ENCODE assay signal across 17 cellular contexts in genomic region chrX:68186552-68187262, GRCh38.
DNase-seq lines count a peak whose midpoint lies in the region; ATAC-seq, FAIRE-seq and TF ChIP-seq lines count a peak whose summit lies in the region.
"Had no signal": no experiment of that assay in that cellular context is flagged by ENCODE, and none has a peak within 500 bp of the region (broad histone marks: within the 10 kb centered on the region; RNA-seq: fewer than 3 reads in every experiment).

No MANE protein-coding gene starts in this region.

- no peak overlapping the region for H2AFZ ChIP-seq in H9 (ENCODE audit: low read length)
- H2AFZ ChIP-seq: neural progenitor cell had no signal

- H3K4ac ChIP-seq in H9 (ENCODE audit: low read depth, low read length), result no peak overlapping the region

- no peak for TF ChIP-seq CTCF in H9 (conservative IDR thresholded peaks at IDR 0.05)

- H3K36me3 ChIP-seq in small intestine (ENCODE audit: control insufficient read depth in 2 of 2, insufficient read depth in 2 of 2, low read length in 2 of 2), result no peaks in the 10 kb centered on the region
- H3K36me3 ChIP-seq: neural progenitor cell had no signal

- no peak overlapping the region for H3K4me3 Mint-ChIP-seq in H9
- H3K4me3 Mint-ChIP-seq: activated T-helper 1 cell treated with anti-CD3 and anti-CD28 coated beads, Interleukin-12 subunit alpha, Interleukin-12 subunit beta, Interleukin-2, Interleukin-4 antibody, amounts not matched to agents 30 ng/mL and 10 ng/mL and 1 ng/mL, durations not matched to agents 14 hours and 24 hours and 36 hours; neural progenitor cell had no signal

- no peaks in the 10 kb centered on the region for H3K27me3 Mint-ChIP-seq in H9 (ENCODE audit: low read depth)

- no peak overlapping the region for H3K9ac ChIP-seq in H9 (ENCODE audit: extremely low read depth, insufficient read length, low read length)
- H3K9ac ChIP-seq: KMS-11, neural progenitor cell had no signal

- no peak overlapping the region for H2BK120ac ChIP-seq in H9 (ENCODE audit: low read depth, low read length, poor library complexity, severe bottlenecking)

- H2BK12ac ChIP-seq in H9 (ENCODE audit: insufficient read length, low read depth, low read length), result no peak overlapping the region

- 6 to 36% (median 12%) methylated on average over 2 of the region's 2 CpGs for WGBS in small intestine, 3 donors
- no CpG with 5 or more reads among the region's 2 CpGs for WGBS in H9 (ENCODE audit: extremely low coverage, insufficient read length, low lambda C conversion rate)

- H4K20me1 ChIP-seq in H9 (ENCODE audit: control insufficient read depth, insufficient read depth, insufficient read length), result no peaks in the 10 kb centered on the region

- no peak overlapping the region for H3K18ac ChIP-seq in H9 (ENCODE audit: insufficient read length, low read depth, low read length)

- H3K79me1 ChIP-seq in H9 (ENCODE audit: insufficient read depth, low read depth, low read length, poor library complexity, severe bottlenecking), result no peaks in the 10 kb centered on the region

- H3K9me3 Mint-ChIP-seq in H9, result peaks cover 61 to 65% of the 10 kb centered on the region in 2 experiments
- H3K9me3 Mint-ChIP-seq: activated T-helper 1 cell treated with anti-CD3 and anti-CD28 coated beads, Interleukin-12 subunit alpha, Interleukin-12 subunit beta, Interleukin-2, Interleukin-4 antibody, amounts not matched to agents 30 ng/mL and 10 ng/mL and 1 ng/mL, durations not matched to agents 14 hours and 24 hours and 36 hours; neural progenitor cell had no signal

- no peaks in the 10 kb centered on the region for H3K79me2 ChIP-seq in H9 (ENCODE audit: insufficient read depth, low read length)

- H3K4me1 Mint-ChIP-seq in H9, result no peaks in the 10 kb centered on the region
- H3K4me1 Mint-ChIP-seq: neural progenitor cell had no signal

- H3K27me3 ChIP-seq in small intestine (ENCODE audit: control insufficient read depth in 2 of 2, insufficient read depth in 2 of 2, low read length in 2 of 2) (no peaks in the 10 kb centered on the region), H9 (ENCODE audit: insufficient read depth, low read length) (no peaks in the 10 kb centered on the region)
- H3K27me3 ChIP-seq: neural progenitor cell had no signal

- H3K36me3 Mint-ChIP-seq in H9 (ENCODE audit: insufficient read depth in 1 of 3, low read depth in 3 of 3), result peaks cover 0 to 6% (median 0%) of the 10 kb centered on the region in 3 experiments; a peak in 2 of 7 replicates
- H3K36me3 Mint-ChIP-seq: neural progenitor cell had no signal

- no peak for FAIRE-seq in small intestine (lab: Jason Lieb, UNC)
- FAIRE-seq: frontal cortex, keratinocyte had no signal

- H3K9me3 ChIP-seq in small intestine (ENCODE audit: control insufficient read depth, low read depth) (no peaks in the 10 kb centered on the region), H9 (ENCODE audit: control insufficient read depth, low read depth, low read length) (peaks cover 32% of the 10 kb centered on the region)

- no peak overlapping the region for H2BK20ac ChIP-seq in H9 (ENCODE audit: low read depth, low read length, poor library complexity, severe bottlenecking)

- H3K14ac ChIP-seq in H9 (ENCODE audit: insufficient read depth, low read length), result no peak overlapping the region

- H2BK15ac ChIP-seq in H9 (ENCODE audit: low read depth, low read length), result no peak overlapping the region

- ATAC-seq in GM21526 (IDR thresholded peaks at IDR 0.05; ENCODE audit: low FRiP score, unreplicated experiment) (no peak), HG03378 (IDR thresholded peaks at IDR 0.05; ENCODE audit: unreplicated experiment) (no peak)

- no peak overlapping the region for H4K8ac ChIP-seq in H9 (replicated peaks; ENCODE audit: insufficient read length, low read depth, low read length)

- no peak overlapping the region for H3T11ph ChIP-seq in H9 (ENCODE audit: low read length)

- H3K56ac ChIP-seq in H9 (ENCODE audit: insufficient read length, low read depth, low read length), result no peak overlapping the region

- H3K27ac ChIP-seq in epithelial cell of prostate, result no peak overlapping the region
- H3K27ac ChIP-seq in small intestine (ENCODE audit: low read depth in 1 of 2, low read length in 1 of 2), result no peak overlapping the region
- no peak overlapping the region for H3K27ac ChIP-seq in H9 (ENCODE audit: insufficient read length, low read depth, low read length)
- H3K27ac ChIP-seq: 22Rv1, KMS-11, neural progenitor cell had no signal

- H3K4me1 ChIP-seq in small intestine (ENCODE audit: control insufficient read depth in 2 of 2, insufficient read depth in 1 of 2, low read depth in 1 of 2, low read length in 1 of 2) (no peaks in the 10 kb centered on the region), H9 (ENCODE audit: insufficient read depth, low read length) (no peaks in the 10 kb centered on the region)
- H3K4me1 ChIP-seq: neural progenitor cell had no signal

- H2AK5ac ChIP-seq in H9 (ENCODE audit: insufficient read length, low read length), result no peak overlapping the region

- no peak overlapping the region for H2BK5ac ChIP-seq in H9 (ENCODE audit: insufficient read length, low read length)

- no peak overlapping the region for H3K4me3 ChIP-seq in small intestine (ENCODE audit: low read depth in 1 of 2, low read length in 2 of 2)
- H3K4me3 ChIP-seq: neural progenitor cell had no signal

- no peak overlapping the region for H3K27ac Mint-ChIP-seq in H9
- H3K27ac Mint-ChIP-seq: activated T-helper 1 cell treated with anti-CD3 and anti-CD28 coated beads, Interleukin-12 subunit alpha, Interleukin-12 subunit beta, Interleukin-2, Interleukin-4 antibody, amounts not matched to agents 30 ng/mL and 10 ng/mL and 1 ng/mL, durations not matched to agents 14 hours and 24 hours and 36 hours; neural progenitor cell had no signal

- no peak overlapping the region for H3K4me2 ChIP-seq in H9 (ENCODE audit: insufficient read depth, insufficient read length, low read length)
- H3K4me2 ChIP-seq: KMS-11, neural progenitor cell had no signal

- H4K5ac ChIP-seq in H9 (ENCODE audit: insufficient read length, low read depth, low read length), result no peak overlapping the region

- H4K91ac ChIP-seq in H9 (ENCODE audit: insufficient read length, low read depth, low read length), result no peak overlapping the region

- no peak overlapping the region for H3K23ac ChIP-seq in H9 (ENCODE audit: insufficient read length, low read depth, low read length)

- H3K23me2 ChIP-seq in H9 (ENCODE audit: insufficient read length, low read depth, low read length, poor library complexity, severe bottlenecking), result no peaks in the 10 kb centered on the region

- DNase-seq in DMS53 (lab: John Stamatoyannopoulos, UW), result peak; percentile 9
- no peak for DNase-seq in DMS53 treated with DMSO at 0.1 percent for 48 hours (lab: John Stamatoyannopoulos, UW; ENCODE audit: unreplicated experiment)
- DNase-seq in RPMI7951 (ENCODE audit: low read depth), result peak; percentile 75
- DNase-seq in epithelial cell of prostate (ENCODE audit: low read depth, low spot score), result peak; percentile 26
- DNase-seq in small intestine, result peak; percentile 39
- DNase-seq in H9, result no peak
- DNase-seq: activated CD4-positive, CD25-positive, alpha-beta regulatory T cell; DMS 273 treated with DMSO at 0.1 percent for 48 hours; NCI-H2227 treated with DMSO at 0.1 percent for 48 hours had no signal

Comparison
In these comparisons a context has a peak if more than half of its experiments do, and no peak if none do; other contexts are left out.
1. DNase-seq: peak in DMS53 (single experiment), RPMI7951 (single experiment), epithelial cell of prostate (single experiment) and small intestine (single experiment); none in DMS53 treated with DMSO at 0.1 percent for 48 hours (single experiment) and H9 (single experiment).